In the genomic region with DNA sequence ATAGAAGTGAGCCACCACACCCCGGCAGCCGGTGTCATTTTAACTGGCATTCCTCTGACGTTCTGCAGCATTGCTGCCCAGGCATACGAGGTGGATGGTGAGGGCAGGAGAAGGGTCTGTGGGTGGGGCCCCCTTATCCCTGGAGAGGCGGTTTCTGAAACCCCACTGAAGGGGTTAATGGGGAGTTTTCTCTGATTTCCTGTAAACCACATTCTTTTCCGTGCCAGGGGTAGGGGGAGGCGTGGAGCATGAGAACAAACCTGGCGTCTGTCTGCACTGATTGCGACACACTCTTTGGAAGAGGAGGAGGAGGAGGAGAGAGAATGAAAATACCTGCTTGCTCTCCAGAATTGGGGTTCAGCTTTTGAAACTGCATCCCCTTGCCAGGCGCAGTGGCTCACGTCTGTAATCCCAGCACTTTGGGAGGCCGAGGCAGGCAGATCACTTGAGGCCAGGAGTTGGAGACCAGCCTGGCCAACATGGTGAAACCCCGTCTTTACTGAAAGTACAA, we compare ENCODE assay signal across 11 cellular contexts. TPM values are rescaled to one million over a fixed set of nuclear protein-coding genes. Genes with fewer than 3 reads are reported as not detected.
A peak's percentile ranks its signal among the peaks of the same experiment; 100 is the strongest.
DNase-seq lines count a peak whose midpoint lies in the region; ATAC-seq and TF ChIP-seq lines count a peak whose summit lies in the region.
"Had no signal": no experiment of that assay in that cellular context is flagged by ENCODE, and none has a peak within 500 bp of the region (broad histone marks: within the 10 kb centered on the region; RNA-seq: fewer than 3 reads in every experiment).

No MANE protein-coding gene starts in this region.

- WGBS in esophagus muscularis mucosa = 26% methylated on average over 11 of the region's 13 CpGs

- no peaks in the 10 kb centered on the region for H4K20me1 ChIP-seq in Karpas-422 (ENCODE audit: insufficient read depth, low read depth, low read length)

- H3K4me3 Mint-ChIP-seq in naive B cell = peak overlapping the region in 7 of 8 donors; percentile 15 to 91 (median 72)
- no peak overlapping the region for H3K4me3 Mint-ChIP-seq in CD8-positive, alpha-beta memory T cell

- H3K9ac ChIP-seq in Karpas-422 (ENCODE audit: low read length) = no peak overlapping the region

- no peak overlapping the region for H3K4me2 ChIP-seq in Karpas-422 (ENCODE audit: low read depth, low read length, poor library complexity, severe bottlenecking)

- H3K4me1 Mint-ChIP-seq in naive B cell = peaks cover 38 to 67% (median 48%) of the 10 kb centered on the region in 3 donors
- H3K4me1 Mint-ChIP-seq in CD8-positive, alpha-beta memory T cell = peaks cover 9 to 17% (median 16%) of the 10 kb centered on the region in 3 donors

- TF ChIP-seq POLR2A in esophagus muscularis mucosa (IDR thresholded peaks at IDR 0.05; ENCODE audit: low read depth) (no peak), vagina (IDR thresholded peaks at IDR 0.05) (no peak)

- no peaks in the 10 kb centered on the region for H3K9me2 ChIP-seq in Karpas-422 (replicated peaks; ENCODE audit: insufficient read depth, low read length)

- TF ChIP-seq CTCF in esophagus muscularis mucosa (IDR thresholded peaks at IDR 0.05) = no peak
- no peak for TF ChIP-seq CTCF in vagina (IDR thresholded peaks at IDR 0.05)

- peak; percentile 16 for DNase-seq in Karpas-422
- peak; percentile 93 for DNase-seq in esophagus muscularis mucosa (ENCODE audit: extremely low spot score)
- DNase-seq in naive B cell = no peak
- DNase-seq in vagina (ENCODE audit: extremely low spot score in 2 of 2) = no peak
- DNase-seq in stimulated activated naive CD4-positive, alpha-beta T cell treated with Interleukin-2 at 50 U/mL for 16 hours (lab: John Stamatoyannopoulos, UW) = no peak
- DNase-seq in NCI-H2171 treated with DMSO at 0.1 percent for 48 hours (lab: John Stamatoyannopoulos, UW) = no peak
- no peak for DNase-seq in CD8-positive, alpha-beta memory T cell
- DNase-seq: activated CD8-positive, alpha-beta memory T cell treated with anti-CD3 and anti-CD28 coated beads, Interleukin-2, amount 50 U/mL, for 48 hours; stimulated activated naive CD8-positive, alpha-beta T cell treated with anti-CD3 and anti-CD28 coated beads, Interleukin-15, amount 100 ng/mL, for 72 hours had no signal

- POLR2A ChIA-PET in CD8-positive, alpha-beta memory T cell (lab: Charles Lee) = interaction anchor here (0.5 kb wide), 1 partner anchor 8 kb away, joined by 3 read pairs; no protein-coding TSS in a partner anchor

- H3K27ac Mint-ChIP-seq in naive B cell = peak overlapping the region in 4 of 6 donors; percentile 63 to 91 (median 82)
- no peak overlapping the region for H3K27ac Mint-ChIP-seq in CD8-positive, alpha-beta memory T cell
- H3K27ac Mint-ChIP-seq: stimulated activated naive CD8-positive, alpha-beta T cell treated with anti-CD3 and anti-CD28 coated beads, Interleukin-15, amount 100 ng/mL, for 72 hours had no signal

- no peaks in the 10 kb centered on the region for H3K27me3 Mint-ChIP-seq in naive B cell
- peaks cover 0 to 1% of the 10 kb centered on the region in 2 donors for H3K27me3 Mint-ChIP-seq in CD8-positive, alpha-beta memory T cell
- H3K27me3 Mint-ChIP-seq: stimulated activated naive CD8-positive, alpha-beta T cell treated with anti-CD3 and anti-CD28 coated beads, Interleukin-15, amount 100 ng/mL, for 72 hours had no signal

- no peak for ATAC-seq in naive B cell (ENCODE audit: low read depth in 2 of 2)

- H3K27me3 ChIP-seq in Karpas-422 (ENCODE audit: low read length) = no peaks in the 10 kb centered on the region
- peaks cover 0 to 32% (median 0%) of the 10 kb centered on the region in 4 donors for H3K27me3 ChIP-seq in esophagus muscularis mucosa
- no peaks in the 10 kb centered on the region for H3K27me3 ChIP-seq in vagina
- H3K27me3 ChIP-seq in CD8-positive, alpha-beta memory T cell (ENCODE audit: insufficient read depth, low read length, poor library complexity, severe bottlenecking) = no peaks in the 10 kb centered on the region
- H3K27me3 ChIP-seq: cardiac muscle cell had no signal

- no peaks in the 10 kb centered on the region for H3K79me2 ChIP-seq in Karpas-422 (ENCODE audit: low read length)

- H3K9me3 ChIP-seq in Karpas-422 (ENCODE audit: low read length) (no peaks in the 10 kb centered on the region), esophagus muscularis mucosa (no peaks in the 10 kb centered on the region), vagina (no peaks in the 10 kb centered on the region)
- no peaks in the 10 kb centered on the region for H3K9me3 ChIP-seq in CD8-positive, alpha-beta memory T cell (ENCODE audit: low read length)

- no peaks in the 10 kb centered on the region for H3K36me3 Mint-ChIP-seq in naive B cell
- H3K36me3 Mint-ChIP-seq in CD8-positive, alpha-beta memory T cell = no peaks in the 10 kb centered on the region

- intact Hi-C loops in esophagus muscularis mucosa (cut with DNase I) (no loop called here), vagina (cut with DNase I) (no loop called here)

- no peak overlapping the region for H2AFZ ChIP-seq in Karpas-422 (ENCODE audit: low read length)

- H3K36me3 ChIP-seq in Karpas-422 (ENCODE audit: insufficient read depth, low read length) (no peaks in the 10 kb centered on the region), esophagus muscularis mucosa (peaks cover 0 to 3% (median 0%) of the 10 kb centered on the region in 4 donors), vagina (no peaks in the 10 kb centered on the region)
- no peaks in the 10 kb centered on the region for H3K36me3 ChIP-seq in CD8-positive, alpha-beta memory T cell (ENCODE audit: insufficient read depth, low read length)
- H3K36me3 ChIP-seq: cardiac muscle cell had no signal

- H3K4me1 ChIP-seq in Karpas-422 (ENCODE audit: low read length) (peaks cover 9% of the 10 kb centered on the region), esophagus muscularis mucosa (peaks cover 0 to 27% (median 12%) of the 10 kb centered on the region in 4 donors), vagina (peaks cover 18% of the 10 kb centered on the region)
- H3K4me1 ChIP-seq in CD8-positive, alpha-beta memory T cell (ENCODE audit: insufficient read depth, low read length) = peaks cover 3% of the 10 kb centered on the region

- TF ChIP-seq EP300 in esophagus muscularis mucosa (IDR thresholded peaks at IDR 0.05) = no peak

- CTCF ChIA-PET in CD8-positive, alpha-beta memory T cell (lab: Charles Lee) = interaction anchor here (0.8 to 2.1 kb wide), 3 partner anchors 15 to 140 kb away, joined by 3 to 6 read pairs (median 5); a partner anchor contains a TSS

- H3K27ac ChIP-seq in Karpas-422 (ENCODE audit: low read length) = no peak overlapping the region
- H3K27ac ChIP-seq in esophagus muscularis mucosa (replicated peaks in 1 of 4) = peak overlapping the region; percentile 17 to 71 (median 60)
- H3K27ac ChIP-seq in vagina = peak overlapping the region; percentile 44
- H3K27ac ChIP-seq in CD8-positive, alpha-beta memory T cell (ENCODE audit: low read depth, low read length) = no peak overlapping the region
- H3K27ac ChIP-seq: cardiac muscle cell had no signal

- H3K9me3 Mint-ChIP-seq in naive B cell = peaks cover 0 to 2% (median 0%) of the 10 kb centered on the region in 7 donors
- H3K9me3 Mint-ChIP-seq in CD8-positive, alpha-beta memory T cell = no peaks in the 10 kb centered on the region
- H3K9me3 Mint-ChIP-seq: stimulated activated naive CD8-positive, alpha-beta T cell treated with anti-CD3 and anti-CD28 coated beads, Interleukin-15, amount 100 ng/mL, for 72 hours had no signal

- H3K4me3 ChIP-seq in Karpas-422 (ENCODE audit: low read length) (no peak overlapping the region), esophagus muscularis mucosa (no peak overlapping the region), vagina (peak overlapping the region in 1 of 2 donors; percentile 17)
- H3K4me3 ChIP-seq in CD8-positive, alpha-beta memory T cell (ENCODE audit: low read length) = no peak overlapping the region
- H3K4me3 ChIP-seq: cardiac muscle cell, skin epidermis had no signal

RNA-seq across cellular contexts. Expression of a gene that starts 2.7 kb away (rescaled TPM):
- not detected in 2 replicates for total RNA-seq in Karpas-422 (2014; rRNA removed; shearing (Covaris generic); ENCODE audit: low replicate concordance)
- total RNA-seq in esophagus muscularis mucosa (1,000 to 10,000 TPM in 1 of 4 donors, 100 to 1,000 TPM in 3; 393 to 1,020 (median 677) TPM), vagina (1,239 TPM)
- not detected for polyA plus RNA-seq in naive B cell (ENCODE audit: low read depth in 6 of 6)
- total RNA-seq in CD8-positive, alpha-beta memory T cell = 1 to 10 TPM; 1.6 to 1.7 TPM
- polyA plus RNA-seq in CD8-positive, alpha-beta memory T cell = not detected

RNA-seq across cellular contexts. Expression of a gene that starts 14.2 kb away (rescaled TPM):
- total RNA-seq in Karpas-422 (2014; rRNA removed; shearing (Covaris generic); ENCODE audit: low replicate concordance) = 34.7 and 41.8 TPM in 2 replicates
- 10 to 100 TPM; 38.2 to 61.7 (median 48.2) TPM for total RNA-seq in esophagus muscularis mucosa
- 100 to 1,000 TPM in 1 of 6 donors, 10 to 100 TPM in 5; 55.2 to 122 (median 79.5) TPM for polyA plus RNA-seq in naive B cell (ENCODE audit: low read depth in 6 of 6)
- total RNA-seq in vagina = 62.9 TPM
- total RNA-seq in CD8-positive, alpha-beta memory T cell = 10 to 100 TPM; 72.0 to 74.0 TPM
- 108 TPM for polyA plus RNA-seq in CD8-positive, alpha-beta memory T cell

RNA-seq across cellular contexts. Expression of a gene that starts 16.3 kb away (rescaled TPM):
- 6.5 and 15.7 TPM in 2 replicates for total RNA-seq in Karpas-422 (2014; rRNA removed; shearing (Covaris generic); ENCODE audit: low replicate concordance)
- total RNA-seq in esophagus muscularis mucosa (100 to 1,000 TPM in 3 of 4 donors, 10 to 100 TPM in 1; 85.8 to 148 (median 118) TPM), vagina (129 TPM)
- 1 to 10 TPM in 5 of 6 donors, not detected in 1; 2.7 to 5.1 (median 3.2) TPM for polyA plus RNA-seq in naive B cell (ENCODE audit: low read depth in 6 of 6)
- 10 to 100 TPM; 44.6 to 47.8 TPM for total RNA-seq in CD8-positive, alpha-beta memory T cell
- polyA plus RNA-seq in CD8-positive, alpha-beta memory T cell = 2.0 TPM

RNA-seq across cellular contexts. Expression of a gene that starts 44.1 kb away (rescaled TPM):
- total RNA-seq in Karpas-422 (2014; rRNA removed; shearing (Covaris generic); ENCODE audit: low replicate concordance) = 3.3 and 18.9 TPM in 2 replicates
- total RNA-seq in esophagus muscularis mucosa = under 1 TPM in 2 of 4 donors, not detected in 2; 0.33 to 0.34 TPM
- polyA plus RNA-seq in naive B cell (ENCODE audit: low read depth in 6 of 6) = 10 to 100 TPM in 5 of 6 donors, 1 to 10 TPM in 1; 7.5 to 39.5 (median 22.3) TPM
- total RNA-seq in vagina = 21.9 TPM
- 10 to 100 TPM; 21.3 TPM for total RNA-seq in CD8-positive, alpha-beta memory T cell
- 40.6 TPM for polyA plus RNA-seq in CD8-positive, alpha-beta memory T cell

RNA-seq across cellular contexts. Expression of a gene that starts 49.3 kb away (rescaled TPM):
- total RNA-seq in Karpas-422 (2014; rRNA removed; shearing (Covaris generic); ENCODE audit: low replicate concordance) = 46.0 and 85.2 TPM in 2 replicates
- total RNA-seq in esophagus muscularis mucosa (1 to 10 TPM; 2.9 to 8.0 (median 4.1) TPM), vagina (5.9 TPM)
- 10 to 100 TPM; 17.9 to 34.0 (median 23.7) TPM for polyA plus RNA-seq in naive B cell (ENCODE audit: low read depth in 6 of 6)
- 10 to 100 TPM; 51.9 to 52.9 TPM for total RNA-seq in CD8-positive, alpha-beta memory T cell
- polyA plus RNA-seq in CD8-positive, alpha-beta memory T cell = 28.4 TPM
- total RNA-seq: cardiac muscle cell had no signal
- polyA plus RNA-seq: cardiac muscle cell had no signal

Comparison
In these comparisons a context has a peak if more than half of its experiments do, and no peak if none do; other contexts are left out.
1. DNase-seq: peak in Karpas-422 (single experiment) and esophagus muscularis mucosa (single experiment); none in naive B cell (single experiment), vagina (0 of 2), stimulated activated naive CD4-positive, alpha-beta T cell treated with Interleukin-2 at 50 U/mL for 16 hours (single experiment), NCI-H2171 treated with DMSO at 0.1 percent for 48 hours (single experiment) and CD8-positive, alpha-beta memory T cell (0 of 5).
2. H3K27ac ChIP-seq: peak in esophagus muscularis mucosa (4 of 4) and vagina (single experiment); none in Karpas-422 (single experiment) and CD8-positive, alpha-beta memory T cell (single experiment).
3. H3K27ac Mint-ChIP-seq: peak in naive B cell (4 of 6); none in CD8-positive, alpha-beta memory T cell (0 of 8).
4. H3K4me3 Mint-ChIP-seq: peak in naive B cell (7 of 8); none in CD8-positive, alpha-beta memory T cell (0 of 7).
5. RNA of a gene that starts 2.7 kb away (total RNA-seq): 1,239 TPM in vagina (single experiment) and 393 to 1,020 TPM in esophagus muscularis mucosa; 1.6 to 1.7 TPM in CD8-positive, alpha-beta memory T cell and not detected in Karpas-422; every median in the first group is over 100 times any median in the second.